Comparison of ENCODE assay signal across 8 cellular contexts in the genomic region with DNA sequence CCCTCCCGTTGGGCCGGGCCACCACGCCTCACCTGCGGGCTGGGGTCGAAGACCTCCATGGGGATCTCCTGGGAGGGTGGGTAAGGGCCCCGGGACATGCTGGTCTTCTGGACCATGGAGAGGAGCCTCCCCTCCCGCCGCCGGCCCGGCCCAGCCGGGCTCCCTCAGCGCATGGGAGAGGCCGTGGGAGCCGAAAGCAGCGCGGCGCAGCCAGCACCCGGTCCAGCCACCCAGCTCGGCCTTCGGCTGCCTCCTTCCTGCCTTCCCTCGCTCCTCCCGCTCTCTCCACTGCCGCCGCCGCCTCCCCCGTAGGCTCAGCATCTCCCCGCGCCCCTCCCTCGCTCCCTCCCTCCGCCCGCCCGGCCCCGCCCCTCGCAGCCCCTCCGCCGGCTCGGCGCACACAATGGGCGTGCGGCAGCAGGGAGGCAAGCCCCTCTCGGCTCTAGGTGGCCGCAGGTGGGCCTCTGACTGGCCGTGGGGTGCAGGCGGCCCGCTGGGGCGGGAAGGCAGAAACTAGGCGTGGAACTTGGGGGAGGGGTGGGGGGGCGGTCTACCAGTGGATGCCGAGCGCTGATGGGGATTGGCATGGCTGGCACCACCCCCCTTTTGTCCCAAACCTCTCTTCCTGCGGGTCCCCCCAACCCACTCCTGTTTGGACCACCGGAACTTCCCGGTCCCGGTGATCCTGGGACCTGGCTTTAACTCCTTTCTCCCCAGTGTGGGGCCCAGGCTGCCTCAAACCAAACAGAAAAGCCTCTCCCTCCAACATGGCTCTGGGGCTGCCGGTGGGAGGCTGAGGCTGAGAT. TPM values are rescaled to one million over a fixed set of nuclear protein-coding genes. Genes with fewer than 3 reads are reported as not detected.
A peak's percentile ranks its signal among the peaks of the same experiment; 100 is the strongest.
DNase-seq lines count a peak whose midpoint lies in the region; ATAC-seq and TF ChIP-seq lines count a peak whose summit lies in the region.

Gene CACNB1 (minus strand): TSS at position 290 of the 806 bp plus-strand sequence. CDS start 174 bp downstream, at position 116.

- H3K9me3 Mint-ChIP-seq in activated naive CD4-positive, alpha-beta T cell treated with anti-CD3 and anti-CD28 coated beads, Interleukin-2, amount 50 U/mL, for 24 hours: no peaks in the 10 kb centered on the region

- H3K9me3 ChIP-seq in SK-N-SH (no peaks in the 10 kb centered on the region), osteoblast (ENCODE audit: low read depth, low read length) (no peaks in the 10 kb centered on the region), suprapubic skin (no peaks in the 10 kb centered on the region)

- H2AFZ ChIP-seq in SK-N-SH (ENCODE audit: low read depth) (peak within 1 kb of the TSS; percentile 77), osteoblast (ENCODE audit: low read length) (peak within 1 kb of the TSS; percentile 63)

- no peak for ATAC-seq in HG03139 (IDR thresholded peaks at IDR 0.05; ENCODE audit: unreplicated experiment)

- peak within 1 kb of the TSS; percentile 80 for H3K9ac ChIP-seq in SK-N-SH

- TF ChIP-seq POLR2A in suprapubic skin (IDR thresholded peaks at IDR 0.05): no peak

- TF ChIP-seq RAD21 in SK-N-SH (IDR thresholded peaks at IDR 0.05; ENCODE audit: low read length): no peak

- CTCF ChIA-PET in SK-N-SH (lab: Yijun Ruan, JAX): interaction anchor here (0.6 to 29.0 kb wide), 7 partner anchors 11 to 1598 kb away, joined by 3 to 781 read pairs (median 4); no protein-coding TSS in a partner anchor

- peaks cover 28% of the 10 kb centered on the region for H3F3A ChIP-seq in SK-N-SH (replicated peaks; ENCODE audit: insufficient read depth)

- POLR2A ChIA-PET in SK-N-SH (lab: Yijun Ruan, JAX): interaction anchor here (1.0 kb wide), 1 partner anchor 8 kb away, joined by 3 read pairs; no protein-coding TSS in a partner anchor

- TF ChIP-seq EP300 in SK-N-SH (IDR thresholded peaks at IDR 0.05; ENCODE audit: borderline replicate concordance in 1 of 2, low read depth in 1 of 2, low read length in 1 of 2) (no peak), suprapubic skin (IDR thresholded peaks at IDR 0.05) (no peak)

- H3K4me1 Mint-ChIP-seq in activated naive CD4-positive, alpha-beta T cell treated with anti-CD3 and anti-CD28 coated beads, Interleukin-2, amount 50 U/mL, for 24 hours: peaks cover 44% of the 10 kb centered on the region

- peaks cover 18% of the 10 kb centered on the region for H3K36me3 Mint-ChIP-seq in activated naive CD4-positive, alpha-beta T cell treated with anti-CD3 and anti-CD28 coated beads, Interleukin-2, amount 50 U/mL, for 24 hours

- H4K20me1 ChIP-seq in SK-N-SH (ENCODE audit: insufficient read depth) (peaks cover 17% of the 10 kb centered on the region), osteoblast (ENCODE audit: insufficient read depth, low read length) (peaks cover 33% of the 10 kb centered on the region)

- H3K4me1 ChIP-seq in SK-N-SH (ENCODE audit: control insufficient read depth in 1 of 2, insufficient read depth in 2 of 2, low read depth in 1 of 2, low read length in 1 of 2) (peaks cover 27 to 49% of the 10 kb centered on the region in 2 experiments; a peak in 2 of 4 replicates), osteoblast (ENCODE audit: insufficient read depth, low read length) (peaks cover 35% of the 10 kb centered on the region), suprapubic skin (peaks cover 68% of the 10 kb centered on the region)

- 2% methylated on average over 35 of the region's 55 CpGs for WGBS in SK-N-SH (ENCODE audit: low lambda C conversion rate)
- WGBS in suprapubic skin: 1% methylated on average over 12 of the region's 55 CpGs

- peak; percentile 88 for DNase-seq in ELR (ENCODE audit: low read depth)
- peak; percentile 61 to 68 for DNase-seq in Kasumi-1 (lab: John Stamatoyannopoulos, UW)
- peak; percentile 95 for DNase-seq in SK-N-SH
- DNase-seq in glomerular visceral epithelial cell (ENCODE audit: extremely low spot score): peak; percentile 84
- DNase-seq in osteoblast (ENCODE audit: insufficient read length, low spot score, missing footprints): peak; percentile 99
- DNase-seq in suprapubic skin (ENCODE audit: low spot score in 2 of 2): peak; percentile 86 to 89

- H3K27ac ChIP-seq in SK-N-SH (ENCODE audit: low read depth in 2 of 2, low read length in 1 of 2) (peak within 1 kb of the TSS; percentile 40 to 82), osteoblast (ENCODE audit: low read depth, low read length) (no peak within 1 kb of the TSS), suprapubic skin (peak within 1 kb of the TSS; percentile 67)

- no peaks in the 10 kb centered on the region for H3K27me3 ChIP-seq in SK-N-SH (ENCODE audit: insufficient read depth)
- H3K27me3 ChIP-seq in osteoblast (ENCODE audit: insufficient read depth, low read length): no peaks in the 10 kb centered on the region
- H3K27me3 ChIP-seq in suprapubic skin: no peaks in the 10 kb centered on the region

- peak within 1 kb of the TSS; percentile 63 to 76 for H3K4me3 ChIP-seq in SK-N-SH (ENCODE audit: low read depth in 2 of 2, low read length in 1 of 2)
- H3K4me3 ChIP-seq in osteoblast (ENCODE audit: insufficient read depth, low read length): peak within 1 kb of the TSS; percentile 81
- peak within 1 kb of the TSS; percentile 68 for H3K4me3 ChIP-seq in suprapubic skin

- no peaks in the 10 kb centered on the region for H3K9me2 ChIP-seq in SK-N-SH

- H3K4me2 ChIP-seq in SK-N-SH (peak within 1 kb of the TSS; percentile 95), osteoblast (ENCODE audit: insufficient read depth, low read length) (peak within 1 kb of the TSS; percentile 79)

- peak within 1 kb of the TSS; percentile 95 for H3K4me3 Mint-ChIP-seq in activated naive CD4-positive, alpha-beta T cell treated with anti-CD3 and anti-CD28 coated beads, Interleukin-2, amount 50 U/mL, for 24 hours

- H3K36me3 ChIP-seq in SK-N-SH (replicated peaks in 1 of 2; ENCODE audit: control insufficient read depth in 1 of 2, insufficient read depth in 2 of 2, low read length in 1 of 2): peaks cover 10 to 20% of the 10 kb centered on the region in 2 experiments
- H3K36me3 ChIP-seq in osteoblast (ENCODE audit: insufficient read depth, low read length): peaks cover 30% of the 10 kb centered on the region
- H3K36me3 ChIP-seq in suprapubic skin: peaks cover 13% of the 10 kb centered on the region

- TF ChIP-seq CTCF in SK-N-SH (IDR thresholded peaks at IDR 0.05): no peak
- TF ChIP-seq CTCF in osteoblast (IDR thresholded peaks at IDR 0.05; ENCODE audit: extremely low read depth, low read depth, low read length): no peak
- no peak for TF ChIP-seq CTCF in suprapubic skin (IDR thresholded peaks at IDR 0.05)

- peaks cover 59% of the 10 kb centered on the region for H3K79me2 ChIP-seq in SK-N-SH (ENCODE audit: insufficient read depth)
- H3K79me2 ChIP-seq in osteoblast (ENCODE audit: insufficient read depth, low read length): peaks cover 60% of the 10 kb centered on the region

- no peak within 1 kb of the TSS for H3K27ac Mint-ChIP-seq in activated naive CD4-positive, alpha-beta T cell treated with anti-CD3 and anti-CD28 coated beads, Interleukin-2, amount 50 U/mL, for 24 hours

- no peaks in the 10 kb centered on the region for H3K27me3 Mint-ChIP-seq in activated naive CD4-positive, alpha-beta T cell treated with anti-CD3 and anti-CD28 coated beads, Interleukin-2, amount 50 U/mL, for 24 hours

TF ChIP-seq in SK-N-SH, 30 proteins besides CTCF, POLR2A, EP300 and RAD21 (continues in another document):
- TF ChIP-seq ZBTB33 (IDR thresholded peaks at IDR 0.05; ENCODE audit: borderline replicate concordance, low read depth): no peak
- TF ChIP-seq, protein P1, sequence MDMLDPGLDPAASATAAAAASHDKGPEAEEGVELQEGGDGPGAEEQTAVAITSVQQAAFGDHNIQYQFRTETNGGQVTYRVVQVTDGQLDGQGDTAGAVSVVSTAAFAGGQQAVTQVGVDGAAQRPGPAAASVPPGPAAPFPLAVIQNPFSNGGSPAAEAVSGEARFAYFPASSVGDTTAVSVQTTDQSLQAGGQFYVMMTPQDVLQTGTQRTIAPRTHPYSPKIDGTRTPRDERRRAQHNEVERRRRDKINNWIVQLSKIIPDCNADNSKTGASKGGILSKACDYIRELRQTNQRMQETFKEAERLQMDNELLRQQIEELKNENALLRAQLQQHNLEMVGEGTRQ (IDR thresholded peaks at IDR 0.05; ENCODE audit: borderline replicate concordance, low read depth, low read length): no peak
- no peak for TF ChIP-seq ELF1 (IDR thresholded peaks at IDR 0.05)
- TF ChIP-seq RXRA (IDR thresholded peaks at IDR 0.05; ENCODE audit: borderline replicate concordance, low read depth): no peak
- TF ChIP-seq SMC3 (IDR thresholded peaks at IDR 0.05; ENCODE audit: low read depth, low read length): no peak
- no peak; the same call in 1 of the 2 replicates for TF ChIP-seq TCF12 (IDR thresholded peaks at IDR 0.05)
- TF ChIP-seq, protein P2, sequence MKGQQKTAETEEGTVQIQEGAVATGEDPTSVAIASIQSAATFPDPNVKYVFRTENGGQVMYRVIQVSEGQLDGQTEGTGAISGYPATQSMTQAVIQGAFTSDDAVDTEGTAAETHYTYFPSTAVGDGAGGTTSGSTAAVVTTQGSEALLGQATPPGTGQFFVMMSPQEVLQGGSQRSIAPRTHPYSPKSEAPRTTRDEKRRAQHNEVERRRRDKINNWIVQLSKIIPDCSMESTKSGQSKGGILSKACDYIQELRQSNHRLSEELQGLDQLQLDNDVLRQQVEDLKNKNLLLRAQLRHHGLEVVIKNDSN (IDR thresholded peaks at IDR 0.05; ENCODE audit: borderline replicate concordance, low read depth): no peak
- no peak for TF ChIP-seq GATA2 (CRISPR knock-in tag; IDR thresholded peaks at IDR 0.05)
- TF ChIP-seq MXI1 (IDR thresholded peaks at IDR 0.05; ENCODE audit: low read depth, low read length): peak; percentile 21; the same call in 1 of the 2 replicates
- no peak for TF ChIP-seq CHD2 (IDR thresholded peaks at IDR 0.05; ENCODE audit: low read length, partially characterized antibody)

RNA-seq across cellular contexts. Expression of gene CACNB1, which starts in this region (rescaled TPM):
- polyA plus RNA-seq in SK-N-SH (2012; rRNA removed): 7.2 and 7.4 TPM in 2 replicates
- 1.9 and 3.2 TPM in 2 replicates for polyA plus RNA-seq in SK-N-SH (2012; cell fraction: cytosol; rRNA removed)
- 41.0 and 52.4 TPM in 2 replicates for polyA plus RNA-seq in SK-N-SH (2012; cell fraction: nucleus; rRNA removed)
- 5.8 and 7.4 TPM in 2 replicates for total RNA-seq in osteoblast
- 10 to 100 TPM in 2 of 4 donors, 1 to 10 TPM in 2; 7.9 to 32.9 (median 17.1) TPM for total RNA-seq in suprapubic skin
